11 cellular contexts compared by ENCODE assay signal in genomic region chr1:22055463-22055862, GRCh38. TPM values are rescaled to one million over a fixed set of nuclear protein-coding genes. Genes with fewer than 3 reads are reported as not detected.
DNase-seq lines count a peak whose midpoint lies in the region; ATAC-seq and TF ChIP-seq lines count a peak whose summit lies in the region.
"Had no signal": no experiment of that assay in that cellular context is flagged by ENCODE, and none has a peak within 500 bp of the region (broad histone marks: within the 10 kb centered on the region; RNA-seq: fewer than 3 reads in every experiment).

No MANE protein-coding gene starts in this region.

- peaks cover 9% of the 10 kb centered on the region for H3F3A ChIP-seq in MM.1S (ENCODE audit: insufficient read depth, low read length)

- H3K36me3 ChIP-seq in CD8-positive, alpha-beta memory T cell (ENCODE audit: insufficient read depth, low read length): no peaks in the 10 kb centered on the region
- H3K36me3 ChIP-seq in MM.1S (replicated peaks; ENCODE audit: insufficient read depth, low read length) (peaks cover 4% of the 10 kb centered on the region; the same call in 1 of the 2 replicates), neutrophil (peaks cover 25% of the 10 kb centered on the region)
- H3K36me3 ChIP-seq in effector memory CD4-positive, alpha-beta T cell (ENCODE audit: control insufficient read depth, insufficient read depth, low read length): peaks cover 5% of the 10 kb centered on the region

- H3K4me3 ChIP-seq in CD8-positive, alpha-beta memory T cell (ENCODE audit: low read length): peak overlapping the region; percentile 5
- no peak overlapping the region for H3K4me3 ChIP-seq in MM.1S (ENCODE audit: low read length)
- peak overlapping the region; percentile 23 for H3K4me3 ChIP-seq in effector memory CD4-positive, alpha-beta T cell (ENCODE audit: insufficient read depth, low read depth, low read length, poor library complexity, severe bottlenecking)
- H3K4me3 ChIP-seq in neutrophil (ENCODE audit: low read depth in 1 of 2, low read length in 1 of 2): peak overlapping the region; percentile 8 to 28

- peaks cover 64% of the 10 kb centered on the region for H3K4me1 ChIP-seq in CD8-positive, alpha-beta memory T cell (ENCODE audit: insufficient read depth, low read length)
- H3K4me1 ChIP-seq in MM.1S (ENCODE audit: low read length) (peaks cover 20% of the 10 kb centered on the region), neutrophil (ENCODE audit: control insufficient read depth in 1 of 2, insufficient read depth in 1 of 2, low read depth in 1 of 2, low read length in 1 of 2) (peaks cover 70 to 77% of the 10 kb centered on the region in 2 experiments)
- H3K4me1 ChIP-seq in effector memory CD4-positive, alpha-beta T cell (ENCODE audit: control insufficient read depth, insufficient read depth, low read length, poor library complexity, severe bottlenecking): peaks cover 40% of the 10 kb centered on the region

- H2AFZ ChIP-seq in MM.1S (ENCODE audit: low read length): no peak overlapping the region

- H3K27ac ChIP-seq in CD8-positive, alpha-beta memory T cell (ENCODE audit: low read depth, low read length): no peak overlapping the region
- H3K27ac ChIP-seq in MM.1S (ENCODE audit: low read length) (no peak overlapping the region), neutrophil (peak overlapping the region; percentile 61)
- peak overlapping the region; percentile 43 for H3K27ac ChIP-seq in effector memory CD4-positive, alpha-beta T cell (ENCODE audit: insufficient read depth, low read length, poor library complexity, severe bottlenecking)
- H3K27ac ChIP-seq: brain microvascular endothelial cell, WERI-Rb-1 had no signal

- ATAC-seq in GM19455 (IDR thresholded peaks at IDR 0.05; ENCODE audit: unreplicated experiment): no peak

- H3K9me3 Mint-ChIP-seq in CD8-positive, alpha-beta memory T cell: peaks cover 0 to 3% (median 0%) of the 10 kb centered on the region in 5 donors

- DNase-seq in CD8-positive, alpha-beta memory T cell: no peak
- DNase-seq in MM.1S (no peak), NCI-H510A (lab: John Stamatoyannopoulos, UW) (no peak), superior temporal gyrus (ENCODE audit: extremely low spot score) (no peak), DMS53 (lab: John Stamatoyannopoulos, UW) (no peak)
- no peak for DNase-seq in effector memory CD4-positive, alpha-beta T cell
- DNase-seq: brain microvascular endothelial cell, occipital lobe, WERI-Rb-1 had no signal

- POLR2A ChIA-PET in CD8-positive, alpha-beta memory T cell (lab: Charles Lee): interaction anchor here (1.6 to 6.0 kb wide), 3 partner anchors 16 to 50 kb away, joined by 7 to 139 read pairs (median 13); no protein-coding TSS in a partner anchor

- TF ChIP-seq CTCF in MM.1S (IDR thresholded peaks at IDR 0.05; ENCODE audit: low read length) (no peak), neutrophil (IDR thresholded peaks at IDR 0.05) (no peak)

- peak overlapping the region; percentile 63 to 97 (median 90) for H3K27ac Mint-ChIP-seq in CD8-positive, alpha-beta memory T cell

- peaks cover 74% of the 10 kb centered on the region for H3K79me2 ChIP-seq in MM.1S (ENCODE audit: low read length)

- peak overlapping the region; percentile 23; the same call in 1 of the 2 replicates for H3K4me2 ChIP-seq in MM.1S (ENCODE audit: low read depth, low read length)

- CTCF ChIA-PET in CD8-positive, alpha-beta memory T cell (lab: Charles Lee): interaction anchor here (1.0 to 8.5 kb wide), 2 partner anchors 32 to 50 kb away, joined by 3 to 77 read pairs; no protein-coding TSS in a partner anchor

- H3K4me3 Mint-ChIP-seq in CD8-positive, alpha-beta memory T cell: peak overlapping the region; percentile 60 to 87 (median 79)

- H3K9me3 ChIP-seq in CD8-positive, alpha-beta memory T cell (ENCODE audit: low read length): no peaks in the 10 kb centered on the region
- no peaks in the 10 kb centered on the region for H3K9me3 ChIP-seq in MM.1S (replicated peaks; ENCODE audit: insufficient read depth, low read length)
- no peaks in the 10 kb centered on the region for H3K9me3 ChIP-seq in effector memory CD4-positive, alpha-beta T cell (ENCODE audit: control insufficient read depth, low read length)
- no peaks in the 10 kb centered on the region for H3K9me3 ChIP-seq in neutrophil

- peaks cover 10 to 52% (median 13%) of the 10 kb centered on the region in 3 donors for H3K36me3 Mint-ChIP-seq in CD8-positive, alpha-beta memory T cell

- H3K9me2 ChIP-seq in MM.1S (replicated peaks; ENCODE audit: insufficient read depth, low read length): no peaks in the 10 kb centered on the region

- H3K27me3 Mint-ChIP-seq in CD8-positive, alpha-beta memory T cell: peaks cover 0 to 2% of the 10 kb centered on the region in 2 donors

- peaks cover 63 to 77% (median 75%) of the 10 kb centered on the region in 3 donors for H3K4me1 Mint-ChIP-seq in CD8-positive, alpha-beta memory T cell

- H4K20me1 ChIP-seq in MM.1S (ENCODE audit: insufficient read depth, low read length): peaks cover 54% of the 10 kb centered on the region

- no peaks in the 10 kb centered on the region for H3K27me3 ChIP-seq in CD8-positive, alpha-beta memory T cell (ENCODE audit: insufficient read depth, low read length, poor library complexity, severe bottlenecking)
- H3K27me3 ChIP-seq in MM.1S (replicated peaks; ENCODE audit: insufficient read depth, low read length) (no peaks in the 10 kb centered on the region), neutrophil (no peaks in the 10 kb centered on the region)
- H3K27me3 ChIP-seq in effector memory CD4-positive, alpha-beta T cell (replicated peaks; ENCODE audit: control insufficient read depth, insufficient read depth, low read length, poor library complexity, severe bottlenecking): no peaks in the 10 kb centered on the region
- H3K27me3 ChIP-seq: brain microvascular endothelial cell had no signal

- no peak overlapping the region for H3K9ac ChIP-seq in MM.1S (ENCODE audit: low read length)

RNA-seq across cellular contexts. Expression of gene CDC42, which starts 3.0 kb away (rescaled TPM):
- 100 to 1,000 TPM; 317 to 347 TPM for total RNA-seq in CD8-positive, alpha-beta memory T cell
- polyA plus RNA-seq in CD8-positive, alpha-beta memory T cell: 294 TPM

RNA-seq across cellular contexts. Expression of gene CELA3A, which starts 54.0 kb away (rescaled TPM):
- not detected for total RNA-seq in CD8-positive, alpha-beta memory T cell
- polyA plus RNA-seq in CD8-positive, alpha-beta memory T cell: not detected
- total RNA-seq: occipital lobe had no signal

Comparison
In these comparisons a context has a peak if more than half of its experiments do, and no peak if none do; other contexts are left out.
1. H3K27ac ChIP-seq: peak in effector memory CD4-positive, alpha-beta T cell (single experiment) and neutrophil (single experiment); none in CD8-positive, alpha-beta memory T cell (single experiment) and MM.1S (single experiment).